In genomic region chr14:75393794-75394193, GRCh38 we compare ENCODE assay signal across 22 cellular contexts. TPM values are rescaled to one million over a fixed set of nuclear protein-coding genes. Genes with fewer than 3 reads are reported as not detected.
A peak's percentile ranks its signal among the peaks of the same experiment; 100 is the strongest.
DNase-seq lines count a peak whose midpoint lies in the region; FAIRE-seq and TF ChIP-seq lines count a peak whose summit lies in the region.
"Had no signal": no experiment of that assay in that cellular context is flagged by ENCODE, and none has a peak within 500 bp of the region (broad histone marks: within the 10 kb centered on the region; RNA-seq: fewer than 3 reads in every experiment).

No MANE protein-coding gene starts in this region.

- H3K4me3 Mint-ChIP-seq in endodermal cell = no peak overlapping the region
- H3K4me3 Mint-ChIP-seq: CD14-positive monocyte; CD4-positive, alpha-beta memory T cell; HFFc6 had no signal

- H3K27me3 ChIP-seq in endodermal cell (ENCODE audit: control insufficient read depth, insufficient read depth, low read length, poor library complexity, severe bottlenecking) (no peaks in the 10 kb centered on the region), parathyroid adenoma (ENCODE audit: control insufficient read depth, insufficient read depth, low read length) (no peaks in the 10 kb centered on the region), esophagus muscularis mucosa (no peaks in the 10 kb centered on the region)
- H3K27me3 ChIP-seq: BLaER1 had no signal

- peaks cover 5% of the 10 kb centered on the region for H3K9me3 ChIP-seq in endodermal cell (ENCODE audit: control insufficient read depth, low read length)
- no peaks in the 10 kb centered on the region for H3K9me3 ChIP-seq in parathyroid adenoma (ENCODE audit: control insufficient read depth, low read length)
- H3K9me3 ChIP-seq in esophagus muscularis mucosa = peaks cover 0 to 4% (median 0%) of the 10 kb centered on the region in 4 donors
- H3K9me3 ChIP-seq: BLaER1 had no signal

- H3K27me3 Mint-ChIP-seq in endodermal cell (ENCODE audit: insufficient read depth) = peaks cover 7% of the 10 kb centered on the region

- H3K27ac ChIP-seq in endodermal cell (ENCODE audit: low read depth, low read length) (no peak overlapping the region), parathyroid adenoma (no peak overlapping the region), esophagus muscularis mucosa (replicated peaks in 1 of 4) (no peak overlapping the region)
- H3K27ac ChIP-seq: BLaER1, GM23248, HL-60 had no signal

- DNase-seq in NCI-H510A (lab: John Stamatoyannopoulos, UW) (peak; percentile 13), NCI-H510A treated with DMSO at 0.1 percent for 48 hours (lab: John Stamatoyannopoulos, UW) (no peak), HTR-8/SVneo (ENCODE audit: insufficient read length, low spot score) (no peak), endodermal cell (peak; percentile 7), NOMO-1 treated with DMSO at 0.1 percent for 48 hours (lab: John Stamatoyannopoulos, UW; ENCODE audit: unreplicated experiment) (no peak), esophagus muscularis mucosa (ENCODE audit: extremely low spot score) (no peak)
- no peak for DNase-seq in stimulated activated CD4-positive, alpha-beta T cell treated with anti-CD3 and anti-CD28 coated beads, Interleukin-1b, Interleukin-23, amount 100 ng/mL, for 48 hours
- DNase-seq: 8988T; CD4-positive, alpha-beta memory T cell; DMS153; DMS79; GDM1; GM23248; H7; HFFc6 had no signal

- no peak for TF ChIP-seq POLR2A in esophagus muscularis mucosa (IDR thresholded peaks at IDR 0.05; ENCODE audit: low read depth)

- no peak overlapping the region for H3K4me2 ChIP-seq in parathyroid adenoma (ENCODE audit: low read length)
- H3K4me2 ChIP-seq: BLaER1 had no signal

- no peak overlapping the region for H3K4me3 ChIP-seq in endodermal cell (ENCODE audit: low read length)
- no peak overlapping the region for H3K4me3 ChIP-seq in parathyroid adenoma (ENCODE audit: low read depth, low read length)
- H3K4me3 ChIP-seq in esophagus muscularis mucosa = no peak overlapping the region
- H3K4me3 ChIP-seq: BLaER1, GM23248 had no signal

- H3K36me3 ChIP-seq in endodermal cell (ENCODE audit: control insufficient read depth, insufficient read depth, low read length) (no peaks in the 10 kb centered on the region), parathyroid adenoma (ENCODE audit: control insufficient read depth, insufficient read depth, low read length) (no peaks in the 10 kb centered on the region), esophagus muscularis mucosa (no peaks in the 10 kb centered on the region)
- H3K36me3 ChIP-seq: BLaER1 had no signal

- H3K9ac ChIP-seq in endodermal cell (ENCODE audit: extremely low read depth, low read length, poor library complexity, severe bottlenecking) = no peak overlapping the region
- no peak overlapping the region for H3K9ac ChIP-seq in parathyroid adenoma
- H3K9ac ChIP-seq: BLaER1, GM23248 had no signal

- peaks cover 4% of the 10 kb centered on the region for H3K9me3 Mint-ChIP-seq in endodermal cell

- peaks cover 2% of the 10 kb centered on the region for H3K4me1 Mint-ChIP-seq in endodermal cell
- H3K4me1 Mint-ChIP-seq: CD4-positive, alpha-beta memory T cell had no signal

- intact Hi-C loops in esophagus muscularis mucosa (cut with DNase I) = no loop called here

- WGBS in endodermal cell (ENCODE audit: insufficient coverage in 1 of 2, insufficient read length in 1 of 2), 2 experiments = 92 to 94% methylated on average over 6 to 9 of the region's 9 CpGs
- WGBS in esophagus muscularis mucosa = 90% methylated on average over 9 of the region's 9 CpGs

- H3K4me1 ChIP-seq in endodermal cell (ENCODE audit: control insufficient read depth, insufficient read depth, low read length) = peaks cover 6% of the 10 kb centered on the region
- peaks cover 32% of the 10 kb centered on the region for H3K4me1 ChIP-seq in parathyroid adenoma
- no peaks in the 10 kb centered on the region for H3K4me1 ChIP-seq in esophagus muscularis mucosa
- H3K4me1 ChIP-seq: BLaER1 had no signal

- FAIRE-seq in HTR-8/SVneo (lab: Jason Lieb, UNC) = peak; percentile 13
- FAIRE-seq: GM12892, GM18507, HepG2 had no signal

- TF ChIP-seq CTCF in endodermal cell (conservative IDR thresholded peaks at IDR 0.05) (no peak), parathyroid adenoma (IDR thresholded peaks at IDR 0.05) (no peak), esophagus muscularis mucosa (IDR thresholded peaks at IDR 0.05) (no peak)

- TF ChIP-seq EP300 in esophagus muscularis mucosa (IDR thresholded peaks at IDR 0.05) = no peak

- no peaks in the 10 kb centered on the region for H3K36me3 Mint-ChIP-seq in endodermal cell (ENCODE audit: low read depth)
- H3K36me3 Mint-ChIP-seq: CD14-positive monocyte; CD4-positive, alpha-beta memory T cell had no signal

- no peaks in the 10 kb centered on the region for H3K79me2 ChIP-seq in parathyroid adenoma

- no peak overlapping the region for H3K27ac Mint-ChIP-seq in endodermal cell
- H3K27ac Mint-ChIP-seq: CD14-positive monocyte; CD4-positive, alpha-beta memory T cell; HFFc6 had no signal

- peak overlapping the region; percentile 83 for H2AFZ ChIP-seq in parathyroid adenoma
- H2AFZ ChIP-seq: GM23248 had no signal

RNA-seq across cellular contexts. Expression of gene JDP2, which starts 34.0 kb away (rescaled TPM):
- total RNA-seq in endodermal cell (10 to 100 TPM; 15.7 to 23.1 TPM), esophagus muscularis mucosa (10 to 100 TPM; 50.5 to 94.5 (median 78.3) TPM)
- 17.2 TPM for polyA plus RNA-seq in endodermal cell (2013, experiment 1 of 2)
- polyA plus RNA-seq in endodermal cell (2013, experiment 2 of 2) = 16.2 TPM

Comparison
In these comparisons a context has a peak if more than half of its experiments do, and no peak if none do; other contexts are left out.
1. DNase-seq: peak in NCI-H510A (single experiment) and endodermal cell (single experiment); none in NCI-H510A treated with DMSO at 0.1 percent for 48 hours (single experiment), HTR-8/SVneo (single experiment), stimulated activated CD4-positive, alpha-beta T cell treated with anti-CD3 and anti-CD28 coated beads, Interleukin-1b, Interleukin-23, amount 100 ng/mL, for 48 hours (single experiment), NOMO-1 treated with DMSO at 0.1 percent for 48 hours (single experiment) and esophagus muscularis mucosa (single experiment).